24 cellular contexts compared by ENCODE assay signal in genomic region chr4:152190907-152191306, GRCh38.
"Had no signal": no experiment of that assay in that cellular context is flagged by ENCODE, and none has a peak within 500 bp of the region (broad histone marks: within the 10 kb centered on the region; RNA-seq: fewer than 3 reads in every experiment).

No MANE protein-coding gene starts in this region.

- DNase-seq: dermis blood vessel endothelial cell; dorsolateral prefrontal cortex; effector CD4-positive, alpha-beta T cell; effector memory CD4-positive, alpha-beta T cell; foreskin keratinocyte; heart left ventricle; hypothalamus; immature natural killer cell; islet precursor cell; kidney; kidney glomerular epithelial cell; left lung; left ventricle myocardium superior; lower lobe of right lung; mesendoderm; midbrain; naive thymus-derived CD4-positive, alpha-beta T cell; natural killer cell had no signal

- H3K36me3 ChIP-seq: esophagus muscularis mucosa, gastroesophageal sphincter, heart left ventricle, left lung, lower lobe of right lung had no signal

- H3K4me1 Mint-ChIP-seq: immature natural killer cell, natural killer cell had no signal

- H3K4me1 ChIP-seq: foreskin keratinocyte, gastroesophageal sphincter, left lung, lower lobe of right lung had no signal

- H3K4me3 ChIP-seq: coronary artery, dorsolateral prefrontal cortex, esophagus muscularis mucosa, gastroesophageal sphincter, heart left ventricle, hepatocyte, left lung, lower lobe of right lung had no signal

- H3K9me3 ChIP-seq: esophagus muscularis mucosa, gastroesophageal sphincter, left lung, lower lobe of right lung had no signal

- H3K4me2 ChIP-seq: hepatocyte had no signal

- H3K27ac Mint-ChIP-seq: immature natural killer cell, natural killer cell had no signal

- H3K27me3 Mint-ChIP-seq: naive thymus-derived CD4-positive, alpha-beta T cell had no signal

- H3K27ac ChIP-seq: coronary artery, dorsolateral prefrontal cortex, esophagus muscularis mucosa, foreskin keratinocyte, gastroesophageal sphincter, heart left ventricle, hepatocyte, left lung, lower lobe of right lung had no signal

- H3K9me3 Mint-ChIP-seq: immature natural killer cell, natural killer cell had no signal

- FAIRE-seq: endothelial cell of umbilical vein, frontal cortex, kidney had no signal

- H3K4me3 Mint-ChIP-seq: immature natural killer cell; naive thymus-derived CD4-positive, alpha-beta T cell; natural killer cell had no signal

- ATAC-seq: foreskin keratinocyte; gastroesophageal sphincter; heart left ventricle; left lung; left ventricle myocardium superior; lower lobe of right lung; naive thymus-derived CD4-positive, alpha-beta T cell; natural killer cell had no signal

- H3K27me3 ChIP-seq: dorsolateral prefrontal cortex, esophagus muscularis mucosa, foreskin keratinocyte, gastroesophageal sphincter, heart left ventricle, hepatocyte, left lung had no signal

- H3K36me3 Mint-ChIP-seq: natural killer cell had no signal
